ENCODE assay signal across 2 cellular contexts in genomic region chr4:119049342-119049741, GRCh38.
TF ChIP-seq lines count a peak whose summit lies in the region.

No MANE protein-coding gene starts in this region.

TF ChIP-seq in A549, 52 proteins besides CTCF, POLR2A, EP300 and RAD21 (continued from another document):
- TF ChIP-seq ATOH8 (CRISPR knock-in tag; IDR thresholded peaks at IDR 0.05; ENCODE audit: low read depth) (no peak), MAX (IDR thresholded peaks at IDR 0.05) (no peak), RNF2 (IDR thresholded peaks at IDR 0.05; ENCODE audit: borderline replicate concordance, low read depth) (no peak)

TF ChIP-seq in IMR-90, 13 proteins besides CTCF, POLR2A, EP300 and RAD21 (continued from another document):
- TF ChIP-seq CEBPB (IDR thresholded peaks at IDR 0.05; ENCODE audit: low read depth, low read length) (no peak), SMC3 (IDR thresholded peaks at IDR 0.05; ENCODE audit: low read depth, low read length) (no peak), RCOR1 (IDR thresholded peaks at IDR 0.05; ENCODE audit: insufficient replicate concordance, low read length) (no peak)
